ENCODE assay signal across 1 cellular context in the genomic region with DNA sequence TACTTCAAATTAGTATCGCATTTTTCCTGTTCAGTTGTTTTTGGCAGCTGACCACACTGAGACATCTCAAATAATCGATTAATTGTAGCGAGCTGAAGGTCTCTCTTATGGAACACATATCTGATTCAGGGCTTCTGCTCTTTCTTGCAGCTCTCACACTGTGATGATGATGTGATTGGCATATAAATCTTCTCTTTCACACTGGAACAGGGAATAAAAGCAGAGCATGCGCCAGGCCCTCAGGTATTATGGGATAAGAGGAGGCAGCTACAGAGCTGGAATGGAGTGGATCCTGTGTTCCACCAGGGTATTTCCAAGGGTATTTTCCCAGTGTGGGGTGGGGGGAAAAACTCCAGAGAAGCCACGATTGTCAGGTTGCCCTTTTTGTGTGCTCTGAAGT.
TF ChIP-seq lines count a peak whose summit lies in the region.

No MANE protein-coding gene starts in this region.

TF ChIP-seq in GM23338, 12 proteins besides CTCF, POLR2A, EP300 and RAD21 (continued from another document):
- TF ChIP-seq EZH2 (IDR thresholded peaks at IDR 0.05; ENCODE audit: low read depth, unreplicated experiment): no peak
- TF ChIP-seq NANOG (IDR thresholded peaks at IDR 0.05; ENCODE audit: borderline replicate concordance): no peak
- TF ChIP-seq ZNF331 (CRISPR knock-in tag; IDR thresholded peaks at IDR 0.05; ENCODE audit: low read depth): no peak
- TF ChIP-seq, protein P1, sequence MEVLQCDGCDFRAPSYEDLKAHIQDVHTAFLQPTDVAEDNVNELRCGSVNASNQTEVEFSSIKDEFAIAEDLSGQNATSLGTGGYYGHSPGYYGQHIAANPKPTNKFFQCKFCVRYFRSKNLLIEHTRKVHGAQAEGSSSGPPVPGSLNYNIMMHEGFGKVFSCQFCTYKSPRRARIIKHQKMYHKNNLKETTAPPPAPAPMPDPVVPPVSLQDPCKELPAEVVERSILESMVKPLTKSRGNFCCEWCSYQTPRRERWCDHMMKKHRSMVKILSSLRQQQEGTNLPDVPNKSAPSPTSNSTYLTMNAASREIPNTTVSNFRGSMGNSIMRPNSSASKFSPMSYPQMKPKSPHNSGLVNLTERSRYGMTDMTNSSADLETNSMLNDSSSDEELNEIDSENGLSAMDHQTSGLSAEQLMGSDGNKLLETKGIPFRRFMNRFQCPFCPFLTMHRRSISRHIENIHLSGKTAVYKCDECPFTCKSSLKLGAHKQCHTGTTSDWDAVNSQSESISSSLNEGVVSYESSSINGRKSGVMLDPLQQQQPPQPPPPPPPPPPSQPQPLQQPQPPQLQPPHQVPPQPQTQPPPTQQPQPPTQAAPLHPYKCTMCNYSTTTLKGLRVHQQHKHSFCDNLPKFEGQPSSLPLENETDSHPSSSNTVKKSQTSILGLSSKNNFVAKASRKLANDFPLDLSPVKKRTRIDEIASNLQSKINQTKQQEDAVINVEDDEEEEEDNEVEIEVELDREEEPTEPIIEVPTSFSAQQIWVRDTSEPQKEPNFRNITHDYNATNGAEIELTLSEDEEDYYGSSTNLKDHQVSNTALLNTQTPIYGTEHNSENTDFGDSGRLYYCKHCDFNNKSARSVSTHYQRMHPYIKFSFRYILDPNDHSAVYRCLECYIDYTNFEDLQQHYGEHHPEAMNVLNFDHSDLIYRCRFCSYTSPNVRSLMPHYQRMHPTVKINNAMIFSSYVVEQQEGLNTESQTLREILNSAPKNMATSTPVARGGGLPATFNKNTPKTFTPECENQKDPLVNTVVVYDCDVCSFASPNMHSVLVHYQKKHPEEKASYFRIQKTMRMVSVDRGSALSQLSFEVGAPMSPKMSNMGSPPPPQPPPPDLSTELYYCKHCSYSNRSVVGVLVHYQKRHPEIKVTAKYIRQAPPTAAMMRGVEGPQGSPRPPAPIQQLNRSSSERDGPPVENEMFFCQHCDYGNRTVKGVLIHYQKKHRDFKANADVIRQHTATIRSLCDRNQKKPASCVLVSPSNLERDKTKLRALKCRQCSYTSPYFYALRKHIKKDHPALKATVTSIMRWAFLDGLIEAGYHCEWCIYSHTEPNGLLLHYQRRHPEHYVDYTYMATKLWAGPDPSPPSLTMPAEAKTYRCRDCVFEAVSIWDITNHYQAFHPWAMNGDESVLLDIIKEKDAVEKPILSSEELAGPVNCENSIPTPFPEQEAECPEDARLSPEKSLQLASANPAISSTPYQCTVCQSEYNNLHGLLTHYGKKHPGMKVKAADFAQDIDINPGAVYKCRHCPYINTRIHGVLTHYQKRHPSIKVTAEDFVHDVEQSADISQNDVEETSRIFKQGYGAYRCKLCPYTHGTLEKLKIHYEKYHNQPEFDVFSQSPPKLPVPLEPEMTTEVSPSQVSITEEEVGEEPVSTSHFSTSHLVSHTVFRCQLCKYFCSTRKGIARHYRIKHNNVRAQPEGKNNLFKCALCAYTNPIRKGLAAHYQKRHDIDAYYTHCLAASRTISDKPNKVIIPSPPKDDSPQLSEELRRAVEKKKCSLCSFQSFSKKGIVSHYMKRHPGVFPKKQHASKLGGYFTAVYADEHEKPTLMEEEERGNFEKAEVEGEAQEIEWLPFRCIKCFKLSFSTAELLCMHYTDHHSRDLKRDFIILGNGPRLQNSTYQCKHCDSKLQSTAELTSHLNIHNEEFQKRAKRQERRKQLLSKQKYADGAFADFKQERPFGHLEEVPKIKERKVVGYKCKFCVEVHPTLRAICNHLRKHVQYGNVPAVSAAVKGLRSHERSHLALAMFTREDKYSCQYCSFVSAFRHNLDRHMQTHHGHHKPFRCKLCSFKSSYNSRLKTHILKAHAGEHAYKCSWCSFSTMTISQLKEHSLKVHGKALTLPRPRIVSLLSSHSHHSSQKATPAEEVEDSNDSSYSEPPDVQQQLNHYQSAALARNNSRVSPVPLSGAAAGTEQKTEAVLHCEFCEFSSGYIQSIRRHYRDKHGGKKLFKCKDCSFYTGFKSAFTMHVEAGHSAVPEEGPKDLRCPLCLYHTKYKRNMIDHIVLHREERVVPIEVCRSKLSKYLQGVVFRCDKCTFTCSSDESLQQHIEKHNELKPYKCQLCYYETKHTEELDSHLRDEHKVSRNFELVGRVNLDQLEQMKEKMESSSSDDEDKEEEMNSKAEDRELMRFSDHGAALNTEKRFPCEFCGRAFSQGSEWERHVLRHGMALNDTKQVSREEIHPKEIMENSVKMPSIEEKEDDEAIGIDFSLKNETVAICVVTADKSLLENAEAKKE (CRISPR knock-in tag; IDR thresholded peaks at IDR 0.05): no peak
- no peak for TF ChIP-seq ZNF114 (CRISPR knock-in tag; IDR thresholded peaks at IDR 0.05)
- no peak for TF ChIP-seq STAT1 (IDR thresholded peaks at IDR 0.05; ENCODE audit: unreplicated experiment)
TF ChIP-seq in GM23338: peak in this region for 0.
